ENCODE assay signal across 15 cellular contexts in genomic region chr2:175007510-175007909, GRCh38. TPM values are rescaled to one million over a fixed set of nuclear protein-coding genes. Genes with fewer than 3 reads are reported as not detected.
DNase-seq lines count a peak whose midpoint lies in the region; ATAC-seq and TF ChIP-seq lines count a peak whose summit lies in the region.
"Had no signal": no experiment of that assay in that cellular context is flagged by ENCODE, and none has a peak within 500 bp of the region (broad histone marks: within the 10 kb centered on the region; RNA-seq: fewer than 3 reads in every experiment).

No MANE protein-coding gene starts in this region.

- H3K9me3 ChIP-seq in right cardiac atrium (ENCODE audit: control insufficient read depth, low read length) (no peaks in the 10 kb centered on the region), esophagus muscularis mucosa (no peaks in the 10 kb centered on the region), neural progenitor cell (ENCODE audit: low read depth) (no peaks in the 10 kb centered on the region)
- H3K9me3 ChIP-seq: BLaER1, HAP-1 had no signal

- peaks cover 29% of the 10 kb centered on the region for H3K79me2 ChIP-seq in neural progenitor cell (ENCODE audit: low read depth)

- no peak overlapping the region for H3K9ac ChIP-seq in neural progenitor cell
- H3K9ac ChIP-seq: BLaER1 had no signal

- intact Hi-C loops in right cardiac atrium (cut with DNase I) (no loop called here), Right ventricle myocardium inferior (cut with DNase I) (loop anchor here (5.0 kb wide), 1 partner anchor 160 kb away; the partner anchor contains the start of gene ATF2), esophagus muscularis mucosa (cut with DNase I) (no loop called here)

- peak overlapping the region; percentile 99 for H3K4me2 ChIP-seq in neural progenitor cell
- H3K4me2 ChIP-seq: BLaER1 had no signal

- peak overlapping the region; percentile 57 for H3K27ac ChIP-seq in right cardiac atrium (ENCODE audit: low read length)
- peak overlapping the region in 3 of 4 donors; percentile 14 to 51 (median 36) for H3K27ac ChIP-seq in esophagus muscularis mucosa (replicated peaks in 1 of 4)
- H3K27ac ChIP-seq in neural progenitor cell: peak overlapping the region; percentile 4
- H3K27ac ChIP-seq: BLaER1 had no signal

- no peaks in the 10 kb centered on the region for H4K20me1 ChIP-seq in neural progenitor cell (ENCODE audit: low read depth)

- no peaks in the 10 kb centered on the region for H3K9me3 Mint-ChIP-seq in neural progenitor cell

- no peak for DNase-seq in right cardiac atrium
- no peak for DNase-seq in Right ventricle myocardium inferior (ENCODE audit: missing footprints)
- no peak for DNase-seq in esophagus muscularis mucosa (ENCODE audit: extremely low spot score)
- peak; percentile 62 for DNase-seq in neural progenitor cell (ENCODE audit: low spot score)
- no peak for DNase-seq in SW 1271 (lab: John Stamatoyannopoulos, UW)
- DNase-seq: DMS 273 treated with DMSO at 0.1 percent for 48 hours, KBM-7, MV-4-11, NCI-H1930, NCI-H2171, NCI-H774 had no signal

- peak overlapping the region; percentile 9 for H3K4me3 Mint-ChIP-seq in neural progenitor cell

- H3K4me1 ChIP-seq in right cardiac atrium (ENCODE audit: control insufficient read depth, insufficient read depth, low read length) (no peaks in the 10 kb centered on the region), esophagus muscularis mucosa (peaks cover 35 to 71% (median 64%) of the 10 kb centered on the region in 4 donors), neural progenitor cell (peaks cover 53% of the 10 kb centered on the region)

- no peaks in the 10 kb centered on the region for H3K36me3 Mint-ChIP-seq in neural progenitor cell

- H3K36me3 ChIP-seq in esophagus muscularis mucosa: no peaks in the 10 kb centered on the region
- no peaks in the 10 kb centered on the region for H3K36me3 ChIP-seq in neural progenitor cell
- H3K36me3 ChIP-seq: BLaER1, HAP-1 had no signal

- peaks cover 48% of the 10 kb centered on the region for H3F3A ChIP-seq in neural progenitor cell (ENCODE audit: low read depth)

- 64% methylated on average over 3 of the region's 3 CpGs for WGBS in right cardiac atrium
- 66% methylated on average over 3 of the region's 3 CpGs for WGBS in esophagus muscularis mucosa

- peak overlapping the region; percentile 81 for H2AFZ ChIP-seq in neural progenitor cell (replicated peaks)

- peak overlapping the region; percentile 55 for H3K27ac Mint-ChIP-seq in neural progenitor cell

- no peak for TF ChIP-seq POLR2A in esophagus muscularis mucosa (IDR thresholded peaks at IDR 0.05; ENCODE audit: low read depth)

- no peaks in the 10 kb centered on the region for H3K27me3 Mint-ChIP-seq in neural progenitor cell (ENCODE audit: insufficient read depth, low read depth)

- ATAC-seq in right cardiac atrium (no peak), Right ventricle myocardium inferior (no peak), GM18511 (IDR thresholded peaks at IDR 0.05; ENCODE audit: unreplicated experiment) (no peak), HG02678 (IDR thresholded peaks at IDR 0.05; ENCODE audit: unreplicated experiment) (no peak)

- H3K4me3 ChIP-seq in right cardiac atrium (ENCODE audit: low read length) (no peak overlapping the region), esophagus muscularis mucosa (no peak overlapping the region), neural progenitor cell (no peak overlapping the region)
- H3K4me3 ChIP-seq: BLaER1, HAP-1 had no signal

- peaks cover 51% of the 10 kb centered on the region for H3K4me1 Mint-ChIP-seq in neural progenitor cell

- no peaks in the 10 kb centered on the region for H3K27me3 ChIP-seq in right cardiac atrium (ENCODE audit: control insufficient read depth, insufficient read depth)
- no peaks in the 10 kb centered on the region for H3K27me3 ChIP-seq in esophagus muscularis mucosa
- no peaks in the 10 kb centered on the region for H3K27me3 ChIP-seq in neural progenitor cell

- TF ChIP-seq CTCF in esophagus muscularis mucosa (IDR thresholded peaks at IDR 0.05) (no peak), neural progenitor cell (IDR thresholded peaks at IDR 0.05) (no peak)

- no peak for TF ChIP-seq EP300 in esophagus muscularis mucosa (IDR thresholded peaks at IDR 0.05)

RNA-seq across cellular contexts. Expression of gene CHN1, which starts 2.3 kb away (rescaled TPM):
- 1 to 10 TPM; 5.7 to 8.9 (median 8.0) TPM for total RNA-seq in right cardiac atrium
- polyA plus RNA-seq in right cardiac atrium: 5.3 TPM
- 11.7 TPM for total RNA-seq in Right ventricle myocardium inferior
- total RNA-seq in esophagus muscularis mucosa: 10 to 100 TPM; 23.2 to 32.3 (median 29.8) TPM
- 45.0 and 46.6 TPM in 2 replicates for total RNA-seq in neural progenitor cell (ENCODE audit: low replicate concordance)

Comparison
In these comparisons a context has a peak if more than half of its experiments do, and no peak if none do; other contexts are left out.
1. H3K27ac ChIP-seq: peak in every context shown above with its lines; median percentile 57 in right cardiac atrium; 36 in esophagus muscularis mucosa; 4 in neural progenitor cell.